Comparison of ENCODE assay signal across 26 cellular contexts in genomic region chr22:26339755-26340154, GRCh38.
"Had no signal": no experiment of that assay in that cellular context is flagged by ENCODE, and none has a peak within 500 bp of the region (broad histone marks: within the 10 kb centered on the region; RNA-seq: fewer than 3 reads in every experiment).

No MANE protein-coding gene starts in this region.

- H3K9ac ChIP-seq: parathyroid adenoma had no signal

- H3K27ac ChIP-seq: colonic mucosa, epithelial cell of prostate, foreskin keratinocyte, gastroesophageal sphincter, heart right ventricle, left lung, neutrophil, parathyroid adenoma, prostate gland, thoracic aorta, tibial nerve, upper lobe of left lung, uterus had no signal

- H3K9me3 ChIP-seq: colonic mucosa, heart right ventricle, left lung, mucosa of descending colon, neutrophil, prostate gland, thoracic aorta, tibial nerve, upper lobe of left lung, uterus had no signal

- H3K4me1 ChIP-seq: colonic mucosa, foreskin keratinocyte, gastroesophageal sphincter, heart right ventricle, left lung, parathyroid adenoma, prostate gland, tibial nerve, upper lobe of left lung, uterus had no signal

- H3K79me2 ChIP-seq: parathyroid adenoma had no signal

- H3K27me3 ChIP-seq: colonic mucosa, tibial nerve, upper lobe of left lung, uterus had no signal

- H3K4me3 ChIP-seq: colonic mucosa, gastroesophageal sphincter, heart right ventricle, left lung, mucosa of descending colon, prostate gland, thoracic aorta, tibial nerve, upper lobe of left lung, uterus had no signal

- H3K36me3 ChIP-seq: colonic mucosa, gastroesophageal sphincter, heart right ventricle, left lung, neutrophil, prostate gland, thoracic aorta, tibial nerve, upper lobe of left lung, uterus had no signal

- H2AFZ ChIP-seq: parathyroid adenoma had no signal

- DNase-seq: colonic mucosa; effector CD8-positive, alpha-beta T cell; endodermal cell; foreskin keratinocyte; glutamatergic neuron; heart right ventricle; hippocampal formation; left cardiac atrium; left lung; mesenchymal stem cell; mucosa of descending colon; naive B cell; right cardiac atrium; small intestine; stimulated activated CD4-positive, alpha-beta T cell treated with anti-CD3 and anti-CD28 coated beads, Interleukin-15, amount 100 ng/mL, for 24 hours; stimulated activated CD4-positive, alpha-beta T cell treated with anti-CD3 and anti-CD28 coated beads, Interleukin-2, amount 100 ng/mL, for 48 hours; stimulated activated naive B cell treated with anti-CD40 and anti-IgM and Interleukin-4, amounts not matched to agents 10 μg/mL and 1 μg/mL and 100 μg/mL, for 72 hours; upper lobe of left lung; uterus had no signal
